8 cellular contexts compared by ENCODE assay signal in the genomic region with DNA sequence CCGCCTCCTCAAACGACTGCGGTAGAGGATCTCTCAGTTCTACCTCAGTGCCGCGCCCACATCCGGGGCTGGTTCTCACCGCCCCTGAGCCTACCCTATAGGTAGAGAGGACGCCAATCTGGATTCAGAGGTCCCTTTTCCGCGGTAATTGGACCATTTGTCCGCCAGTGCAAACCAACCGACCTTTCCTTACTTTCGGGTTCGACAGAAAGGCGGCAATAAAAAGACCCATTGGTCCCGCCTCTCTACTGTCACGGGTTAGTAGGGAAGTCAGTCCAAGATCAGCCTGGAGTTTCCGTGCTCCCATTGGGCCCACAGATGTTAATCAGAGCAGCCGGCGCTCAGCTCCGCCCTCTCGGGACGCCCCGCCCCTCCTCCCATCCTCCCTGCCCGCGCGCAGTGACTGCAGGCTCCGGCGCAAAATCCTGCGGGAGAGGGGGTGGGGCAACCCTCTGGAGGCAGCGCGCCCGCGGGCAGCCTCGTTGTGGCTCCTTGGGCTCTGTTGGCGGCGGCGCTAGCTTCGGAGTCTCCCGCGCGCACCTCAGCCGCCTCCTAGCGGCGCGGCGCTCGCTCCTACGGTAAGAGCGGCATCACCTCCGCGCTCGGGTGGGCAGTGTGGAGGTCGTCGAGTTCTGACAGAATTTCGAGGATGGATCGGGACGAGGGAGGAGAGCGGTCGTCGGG. TPM values are rescaled to one million over a fixed set of nuclear protein-coding genes. Genes with fewer than 3 reads are reported as not detected.
A peak's percentile ranks its signal among the peaks of the same experiment; 100 is the strongest.
DNase-seq lines count a peak whose midpoint lies in the region; TF ChIP-seq lines count a peak whose summit lies in the region.

A gene (plus strand): TSS at position 380 of the 684 bp plus-strand sequence.
A gene with protein sequence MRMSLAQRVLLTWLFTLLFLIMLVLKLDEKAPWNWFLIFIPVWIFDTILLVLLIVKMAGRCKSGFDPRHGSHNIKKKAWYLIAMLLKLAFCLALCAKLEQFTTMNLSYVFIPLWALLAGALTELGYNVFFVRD (minus strand): TSS at position 41 of the 684 bp plus-strand sequence. CDS start 4,061 bp downstream, outside the sequence.

- H3K27ac ChIP-seq in subcutaneous abdominal adipose tissue (ENCODE audit: low read depth, low read length) = peak within 1 kb of the TSS; percentile 84

- no peaks in the 10 kb centered on the region for H3K36me3 ChIP-seq in GM06990 (ENCODE audit: control insufficient read depth, insufficient read depth, low read length)
- H3K36me3 ChIP-seq in neuron (ENCODE audit: insufficient read depth, low read length) = peaks cover 17% of the 10 kb centered on the region
- peaks cover 0 to 5% (median 0%) of the 10 kb centered on the region in 5 donors for H3K36me3 ChIP-seq in subcutaneous abdominal adipose tissue (ENCODE audit: control insufficient read depth in 5 of 5, insufficient read depth in 5 of 5, low read length in 5 of 5)

- peaks cover 26% of the 10 kb centered on the region for H3K4me1 ChIP-seq in neuron (ENCODE audit: insufficient read depth, low read length)
- H3K4me1 ChIP-seq in subcutaneous abdominal adipose tissue (ENCODE audit: control insufficient read depth in 5 of 5, insufficient read depth in 5 of 5, low read length in 5 of 5) = peaks cover 3 to 42% (median 36%) of the 10 kb centered on the region in 5 donors

- peaks cover 66% of the 10 kb centered on the region for H3K4me1 Mint-ChIP-seq in activated naive CD4-positive, alpha-beta T cell treated with anti-CD3 and anti-CD28 coated beads for 36 hours (ENCODE audit: low read depth)

- H3K9ac ChIP-seq in subcutaneous abdominal adipose tissue (ENCODE audit: low read length in 5 of 5) = peak within 1 kb of the TSS; percentile 77 to 97 (median 88)

- peaks cover 4% of the 10 kb centered on the region for H3K36me3 Mint-ChIP-seq in activated naive CD4-positive, alpha-beta T cell treated with anti-CD3 and anti-CD28 coated beads for 36 hours (ENCODE audit: low read depth)

- H3K9me3 Mint-ChIP-seq in activated naive CD4-positive, alpha-beta T cell treated with anti-CD3 and anti-CD28 coated beads for 36 hours = no peaks in the 10 kb centered on the region

- peak within 1 kb of the TSS; percentile 88 for H3K27ac Mint-ChIP-seq in activated naive CD4-positive, alpha-beta T cell treated with anti-CD3 and anti-CD28 coated beads for 36 hours

- CTCF ChIA-PET in activated naive CD4-positive, alpha-beta T cell treated with anti-CD3 and anti-CD28 coated beads for 36 hours (lab: Charles Lee) = interaction anchor here (0.5 to 1.7 kb wide), 6 partner anchors 11 to 221 kb away, joined by 3 to 7 read pairs (median 4); no protein-coding TSS in a partner anchor

- H3K4me3 ChIP-seq in GM06990 (replicated peaks; ENCODE audit: low read depth, low read length) (peak within 1 kb of the TSS; percentile 99), HFF-Myc (replicated peaks; ENCODE audit: low read depth, low read length) (peak within 1 kb of the TSS; percentile 95), neuron (ENCODE audit: low read length) (peak within 1 kb of the TSS; percentile 87), subcutaneous abdominal adipose tissue (ENCODE audit: low read depth in 1 of 5, low read length in 5 of 5) (peak within 1 kb of the TSS; percentile 85 to 99 (median 97))

- H3K27me3 Mint-ChIP-seq in activated naive CD4-positive, alpha-beta T cell treated with anti-CD3 and anti-CD28 coated beads for 36 hours (ENCODE audit: low read depth) = no peaks in the 10 kb centered on the region

- in situ Hi-C loops in SK-MEL-5 (cut with HindIII; ENCODE audit: low pct_unique_long_range_greater_than_20kb, low sequenced_read_pairs) = no loop called here

- no peaks in the 10 kb centered on the region for H3K27me3 ChIP-seq in GM06990 (replicated peaks; ENCODE audit: control insufficient read depth, insufficient read depth, low read length)
- no peaks in the 10 kb centered on the region for H3K27me3 ChIP-seq in neuron (ENCODE audit: insufficient read depth, low read length)
- no peaks in the 10 kb centered on the region for H3K27me3 ChIP-seq in subcutaneous abdominal adipose tissue (ENCODE audit: control insufficient read depth in 5 of 5, insufficient read depth in 4 of 5, low read length in 5 of 5)

- DNase-seq in GM06990 (ENCODE audit: extremely low read depth, insufficient read length) = peak; percentile 94
- DNase-seq in HFF-Myc (ENCODE audit: extremely low read depth, low read depth) = peak; percentile 99
- DNase-seq in MV-4-11 (lab: John Stamatoyannopoulos, UW) = peak; percentile 100
- DNase-seq in SK-MEL-5 (ENCODE audit: low read depth, low spot score) = peak; percentile 100
- DNase-seq in activated naive CD4-positive, alpha-beta T cell treated with anti-CD3 and anti-CD28 coated beads for 36 hours = peak; percentile 96
- peak; percentile 100 for DNase-seq in foreskin melanocyte

- H3K9me3 ChIP-seq in neuron (ENCODE audit: low read length) = no peaks in the 10 kb centered on the region
- H3K9me3 ChIP-seq in subcutaneous abdominal adipose tissue (ENCODE audit: control insufficient read depth in 5 of 5, low read length in 5 of 5) = no peaks in the 10 kb centered on the region

- TF ChIP-seq CTCF in GM06990 (IDR thresholded peaks at IDR 0.05; ENCODE audit: insufficient read depth, low read length, poor library complexity, severe bottlenecking) = peak; percentile 62
- peak; percentile 49 for TF ChIP-seq CTCF in HFF-Myc (IDR thresholded peaks at IDR 0.05; ENCODE audit: low read depth, low read length, missing control alignments)

- intact Hi-C loops in activated naive CD4-positive, alpha-beta T cell treated with anti-CD3 and anti-CD28 coated beads for 36 hours (cut with micrococcal nuclease) = loop anchor here (1.0 to 5.0 kb wide), 12 partner anchors 36 to 676 kb away; a partner anchor contains a TSS

- peak within 1 kb of the TSS; percentile 87 for H3K4me3 Mint-ChIP-seq in activated naive CD4-positive, alpha-beta T cell treated with anti-CD3 and anti-CD28 coated beads for 36 hours

- H2AFZ ChIP-seq in neuron (ENCODE audit: low read depth, low read length) = peak within 1 kb of the TSS; percentile 74

RNA-seq across cellular contexts. Expression of the first gene that starts in this region (rescaled TPM):
- 23.2 and 32.2 TPM in 2 replicates for total RNA-seq in SK-MEL-5 (2014; rRNA removed; shearing (Covaris generic))
- polyA plus RNA-seq in SK-MEL-5 (2015; cell fraction: cytosol; rRNA removed) = 19.9 and 24.6 TPM in 2 replicates
- polyA plus RNA-seq in SK-MEL-5 (2015; cell fraction: nucleus; rRNA removed) = 28.2 and 51.9 TPM in 2 replicates
- total RNA-seq in activated naive CD4-positive, alpha-beta T cell treated with anti-CD3 and anti-CD28 coated beads for 36 hours = 10 to 100 TPM; 24.5 to 25.3 TPM

RNA-seq across cellular contexts. Expression of the second gene that starts in this region (rescaled TPM):
- total RNA-seq in SK-MEL-5 (2014; rRNA removed; shearing (Covaris generic)) = 60.3 and 62.5 TPM in 2 replicates
- 30.1 and 32.0 TPM in 2 replicates for polyA plus RNA-seq in SK-MEL-5 (2015; cell fraction: cytosol; rRNA removed)
- polyA plus RNA-seq in SK-MEL-5 (2015; cell fraction: nucleus; rRNA removed) = 14.3 and 23.0 TPM in 2 replicates
- 10 to 100 TPM; 11.1 to 11.4 TPM for total RNA-seq in activated naive CD4-positive, alpha-beta T cell treated with anti-CD3 and anti-CD28 coated beads for 36 hours

Comparison
In these comparisons a context has a peak if more than half of its experiments do, and no peak if none do; other contexts are left out.
1. Peak in every context shown above with its lines: DNase-seq, H3K4me3 ChIP-seq and H3K27ac ChIP-seq.